ENCODE assay signal across 8 cellular contexts in genomic region chr1:25267288-25268142, GRCh38. TPM values are rescaled to one million over a fixed set of nuclear protein-coding genes. Genes with fewer than 3 reads are reported as not detected.
DNase-seq lines count a peak whose midpoint lies in the region; ATAC-seq and TF ChIP-seq lines count a peak whose summit lies in the region.
"Not testable (repeated sequence)": the region's sequence is repeated elsewhere in the genome, so short reads cannot be mapped to it uniquely, and the experiment has no call there.

No MANE protein-coding gene starts in this region.

- BruUV-seq in HCT116 (replicated peaks; lab: Mats Ljungman, UMichigan) = TSS peak; percentile 78

- not testable (repeated sequence) for H3K27me3 ChIP-seq in HCT116 (ENCODE audit: insufficient read depth, low read length); fibroblast of lung (ENCODE audit: control insufficient read depth, insufficient read depth, low read length); neural progenitor cell

- H3K9ac ChIP-seq in HCT116 (ENCODE audit: low read length) = peak overlapping the region; percentile 17; the same call in 1 of the 2 replicates
- H3K9ac ChIP-seq in fibroblast of lung (ENCODE audit: insufficient read depth, low read length); neural progenitor cell: not testable (repeated sequence)

- RAD21 ChIA-PET in HCT116 (lab: Charles Lee; ENCODE audit: low non-redundant PET in 1 of 2, low total read pairs in 2 of 2, uncharacterized antibody in 2 of 2, unreplicated experiment in 2 of 2) = not testable (repeated sequence)

- TF ChIP-seq RAD21 in HCT116 (IDR thresholded peaks at IDR 0.05; ENCODE audit: low read depth) = not testable (repeated sequence)

- not testable (repeated sequence) for H3K36me3 ChIP-seq in HCT116 (ENCODE audit: control insufficient read depth in 1 of 2, insufficient read depth in 2 of 2, low read length in 2 of 2); fibroblast of lung (ENCODE audit: control insufficient read depth, insufficient read depth, low read length); neural progenitor cell

- not testable (repeated sequence) for H3K27ac ChIP-seq in HCT116 (ENCODE audit: low read depth, low read length); fibroblast of lung (ENCODE audit: insufficient read depth, low read length); neural progenitor cell

- CTCF ChIA-PET in HCT116 (lab: Charles Lee) = not testable (repeated sequence)

- not testable (repeated sequence) for H3K4me1 ChIP-seq in HCT116 (ENCODE audit: control insufficient read depth in 1 of 2, insufficient read depth in 2 of 2, low read length in 2 of 2); fibroblast of lung (ENCODE audit: control insufficient read depth, extremely low read depth, insufficient read depth, low read length); neural progenitor cell

- POLR2A ChIA-PET in HCT116 (lab: Charles Lee) = not testable (repeated sequence)

- H4K20me1 ChIP-seq in HCT116 (ENCODE audit: insufficient read depth); fibroblast of lung (ENCODE audit: control insufficient read depth, extremely low read depth, insufficient read depth, low read length); neural progenitor cell (ENCODE audit: low read depth): not testable (repeated sequence)

- H3K4me3 ChIP-seq in HCT116 (replicated peaks in 1 of 2; ENCODE audit: low read depth in 1 of 2, low read length in 2 of 2) = peak overlapping the region; percentile 38 to 43
- peak overlapping the region in 2 of 4 experiments; percentile 44 to 69 for H3K4me3 ChIP-seq in fibroblast of lung (replicated peaks in 1 of 4; ENCODE audit: control extremely low read depth in 1 of 4, insufficient read depth in 1 of 4, low read depth in 3 of 4, low read length in 4 of 4)
- H3K4me3 ChIP-seq in neural progenitor cell = peak overlapping the region; percentile 50

- intact Hi-C loops in HCT116 (cut with micrococcal nuclease) = not testable (repeated sequence)

- not testable (repeated sequence) for H3K4me1 Mint-ChIP-seq in neural progenitor cell

- H3K79me2 ChIP-seq in HCT116 (ENCODE audit: insufficient read depth, low read length); fibroblast of lung (ENCODE audit: control insufficient read depth, insufficient read depth, low read length); neural progenitor cell (ENCODE audit: low read depth): not testable (repeated sequence)

- H3F3A ChIP-seq in neural progenitor cell (ENCODE audit: low read depth) = not testable (repeated sequence)

- H3K27me3 Mint-ChIP-seq in neural progenitor cell (ENCODE audit: insufficient read depth, low read depth) = not testable (repeated sequence)

- not testable (repeated sequence) for H3K9me3 ChIP-seq in HCT116 (ENCODE audit: control insufficient read depth in 1 of 2, insufficient read depth in 1 of 2, low read depth in 1 of 2, low read length in 2 of 2); fibroblast of lung (ENCODE audit: control insufficient read depth, insufficient read depth, low read depth, low read length); neural progenitor cell (ENCODE audit: low read depth)

- TF ChIP-seq CTCF in HCT116 (IDR thresholded peaks at IDR 0.05 in 2 of 3, conservative IDR thresholded peaks at IDR 0.05 in 1 of 3; ENCODE audit: borderline replicate concordance in 1 of 3, insufficient read depth in 1 of 3, low read depth in 2 of 3, low read length in 2 of 3); fibroblast of lung (conservative IDR thresholded peaks at IDR 0.05 in 1 of 2, IDR thresholded peaks at IDR 0.05 in 1 of 2; ENCODE audit: low read depth in 1 of 2, low read length in 2 of 2); neural progenitor cell (IDR thresholded peaks at IDR 0.05): not testable (repeated sequence)

- H3K27ac Mint-ChIP-seq in neural progenitor cell = not testable (repeated sequence)

- in situ Hi-C loops in G401 (cut with HindIII; ENCODE audit: low sequenced_read_pairs); SK-MEL-5 (cut with HindIII; ENCODE audit: low pct_unique_long_range_greater_than_20kb, low sequenced_read_pairs): not testable (repeated sequence)

- not testable (repeated sequence) for H3K36me3 Mint-ChIP-seq in neural progenitor cell

- H3K9me2 ChIP-seq in HCT116 (ENCODE audit: insufficient read depth) = not testable (repeated sequence)

- DNase-seq in G401 (ENCODE audit: low spot score) (peak; percentile 63), HCT116 (ENCODE audit: low read depth, low spot score) (peak; percentile 54), LoVo (ENCODE audit: low spot score) (peak; percentile 81), SK-MEL-5 (ENCODE audit: low read depth, low spot score) (peak; percentile 83), fibroblast of lung (ENCODE audit: low read depth in 2 of 2) (peak; percentile 67 to 78), neural progenitor cell (ENCODE audit: low spot score) (peak; percentile 51)
- peak; percentile 78 for DNase-seq in activated effector memory CD4-positive, alpha-beta T cell treated with Interleukin-2 at 50 U/mL for 16 hours
- DNase-seq in stimulated activated naive CD4-positive, alpha-beta T cell treated with Interleukin-2 at 50 U/mL for 16 hours (lab: John Stamatoyannopoulos, UW) = peak; percentile 74

- not testable (repeated sequence) for TF ChIP-seq POLR2A in HCT116 (IDR thresholded peaks at IDR 0.05; ENCODE audit: borderline replicate concordance, extremely low read depth, insufficient read depth, insufficient read length)

- not testable (repeated sequence) for H3K9me3 Mint-ChIP-seq in neural progenitor cell

- H2AFZ ChIP-seq in HCT116 (ENCODE audit: low read depth, low read length, poor library complexity, severe bottlenecking); fibroblast of lung (ENCODE audit: low read length); neural progenitor cell (replicated peaks): not testable (repeated sequence)

- peak overlapping the region; percentile 81 for H3K4me3 Mint-ChIP-seq in neural progenitor cell

- peak overlapping the region; percentile 63 for H3K4me2 ChIP-seq in HCT116 (ENCODE audit: low read length)
- H3K4me2 ChIP-seq in fibroblast of lung (ENCODE audit: extremely low read depth, insufficient read depth, low read length) = not testable (repeated sequence)
- peak overlapping the region; percentile 58 for H3K4me2 ChIP-seq in neural progenitor cell

- ATAC-seq in HCT116 = peak; percentile 87

TF ChIP-seq in HCT116, 20 proteins besides CTCF, POLR2A, EP300 and RAD21:
- TF ChIP-seq POLR2AphosphoS5 (IDR thresholded peaks at IDR 0.05; ENCODE audit: low read depth, low read length) (peak; percentile 34; the same call in 1 of the 2 replicates), EGR1 (IDR thresholded peaks at IDR 0.05; ENCODE audit: low read depth) (peak; percentile 74)

RNA-seq across cellular contexts. Expression of gene RHD, which starts 4.8 kb away (rescaled TPM):
- not detected in 2 replicates for total RNA-seq in G401 (2014; rRNA removed; shearing (Covaris generic))
- total RNA-seq in HCT116 (2021; ENCODE audit: unreplicated experiment) (not detected), fibroblast of lung (not detected in 2 replicates), neural progenitor cell (ENCODE audit: low replicate concordance) (not detected in 2 replicates)
- 0.04 and 0.10 TPM in 2 replicates for polyA plus RNA-seq in HCT116 (2012)
- 1.2 and 2.2 TPM in 2 replicates for total RNA-seq in SK-MEL-5 (2014; rRNA removed; shearing (Covaris generic))
- 1.5 and 2.1 TPM in 2 replicates for polyA plus RNA-seq in SK-MEL-5 (2015; cell fraction: cytosol; rRNA removed)
- 0.90 and 3.3 TPM in 2 replicates for polyA plus RNA-seq in SK-MEL-5 (2015; cell fraction: nucleus; rRNA removed)
- not detected in 2 replicates for polyA plus RNA-seq in fibroblast of lung
- not detected in 2 replicates for polyA plus RNA-seq in fibroblast of lung (2012)
- not detected in 2 replicates for polyA minus RNA-seq in fibroblast of lung (ENCODE audit: low replicate concordance)

RNA-seq across cellular contexts. Expression of gene RSRP1, which starts 20.3 kb away (rescaled TPM):
- total RNA-seq in G401 (2014; rRNA removed; shearing (Covaris generic)) = 42.8 and 48.7 TPM in 2 replicates
- total RNA-seq in HCT116 (2021; ENCODE audit: unreplicated experiment) (82.9 TPM), fibroblast of lung (123 and 128 TPM in 2 replicates), neural progenitor cell (ENCODE audit: low replicate concordance) (102 and 131 TPM in 2 replicates)
- polyA plus RNA-seq in HCT116 (2012) = 30.0 and 37.9 TPM in 2 replicates
- total RNA-seq in SK-MEL-5 (2014; rRNA removed; shearing (Covaris generic)) = 34.1 and 35.5 TPM in 2 replicates
- polyA plus RNA-seq in SK-MEL-5 (2015; cell fraction: cytosol; rRNA removed) = 14.9 and 15.0 TPM in 2 replicates
- polyA plus RNA-seq in SK-MEL-5 (2015; cell fraction: nucleus; rRNA removed) = 470 and 472 TPM in 2 replicates
- 21.2 and 37.9 TPM in 2 replicates for polyA plus RNA-seq in fibroblast of lung
- polyA plus RNA-seq in fibroblast of lung (2012) = 12.8 and 21.4 TPM in 2 replicates
- polyA minus RNA-seq in fibroblast of lung (ENCODE audit: low replicate concordance) = 5.2 and 7.0 TPM in 2 replicates

RNA-seq across cellular contexts. Expression of gene SYF2, which starts 35.2 kb away (rescaled TPM):
- 52.2 and 65.8 TPM in 2 replicates for total RNA-seq in G401 (2014; rRNA removed; shearing (Covaris generic))
- total RNA-seq in HCT116 (2021; ENCODE audit: unreplicated experiment) (40.4 TPM), fibroblast of lung (42.4 and 55.0 TPM in 2 replicates), neural progenitor cell (ENCODE audit: low replicate concordance) (62.5 and 114 TPM in 2 replicates)
- polyA plus RNA-seq in HCT116 (2012) = 19.1 and 26.6 TPM in 2 replicates
- total RNA-seq in SK-MEL-5 (2014; rRNA removed; shearing (Covaris generic)) = 63.5 and 67.4 TPM in 2 replicates
- polyA plus RNA-seq in SK-MEL-5 (2015; cell fraction: cytosol; rRNA removed) = 37.1 and 41.6 TPM in 2 replicates
- polyA plus RNA-seq in SK-MEL-5 (2015; cell fraction: nucleus; rRNA removed) = 12.2 and 15.3 TPM in 2 replicates
- 36.2 and 41.6 TPM in 2 replicates for polyA plus RNA-seq in fibroblast of lung
- polyA plus RNA-seq in fibroblast of lung (2012) = 38.3 and 44.2 TPM in 2 replicates
- not detected in 2 replicates for polyA minus RNA-seq in fibroblast of lung (ENCODE audit: low replicate concordance)
